ENCODE assay signal across 8 cellular contexts in the genomic region with DNA sequence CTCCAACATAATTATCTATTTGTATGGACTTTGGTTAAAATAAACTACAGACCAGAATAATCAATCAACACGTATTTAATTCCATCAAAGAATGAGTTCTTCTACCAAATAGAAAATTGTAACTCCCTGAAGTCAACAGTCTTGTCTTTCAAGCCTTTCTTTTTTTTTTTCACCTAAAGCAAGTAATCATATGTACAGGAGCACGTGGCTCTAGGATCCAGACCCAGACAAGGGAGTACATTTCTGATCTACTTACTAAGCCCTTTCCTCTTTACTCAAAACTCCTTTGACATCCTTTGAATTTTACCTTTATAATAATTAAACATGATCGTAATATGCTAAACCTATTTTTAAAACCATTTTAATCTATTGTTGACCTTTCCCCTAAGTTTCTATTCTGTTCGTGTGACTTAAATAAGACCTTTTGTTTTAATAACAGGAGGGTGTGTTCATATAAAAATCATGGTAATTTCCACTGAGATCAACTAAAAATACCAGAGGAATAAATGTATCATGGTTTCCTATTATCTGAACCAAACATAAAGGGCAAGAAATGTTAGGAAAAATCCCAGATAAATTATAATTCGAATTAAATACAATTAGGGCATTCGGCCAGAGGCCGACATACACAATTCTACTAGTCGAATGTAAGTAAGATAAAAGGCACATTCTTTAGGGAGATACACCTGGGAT. TPM values are rescaled to one million over a fixed set of nuclear protein-coding genes. Genes with fewer than 3 reads are reported as not detected.
A peak's percentile ranks its signal among the peaks of the same experiment; 100 is the strongest.
DNase-seq lines count a peak whose midpoint lies in the region; ATAC-seq and TF ChIP-seq lines count a peak whose summit lies in the region.

No MANE protein-coding gene starts in this region.

- TF ChIP-seq CTCF in activated B cell treated with CpG ODN at 0.5 μM for 24 hours (IDR thresholded peaks at IDR 0.05) (no peak), foreskin fibroblast (IDR thresholded peaks at IDR 0.05; ENCODE audit: low read depth, low read length) (no peak)

- H3K27ac Mint-ChIP-seq in activated CD8-positive, alpha-beta memory T cell treated with anti-CD3 and anti-CD28 coated beads, Interleukin-2, amount 10 ng/mL, durations not matched to agents 7 days and 5 days = peak overlapping the region; percentile 94
- peak overlapping the region; percentile 88 for H3K27ac Mint-ChIP-seq in activated B cell treated with CpG ODN at 0.5 μM for 24 hours

- peak overlapping the region; percentile 92 for H3K27ac ChIP-seq in stomach smooth muscle (ENCODE audit: low read length)

- CTCF ChIA-PET in activated CD8-positive, alpha-beta memory T cell treated with anti-CD3 and anti-CD28 coated beads, Interleukin-2, amount 10 ng/mL, durations not matched to agents 7 days and 5 days (lab: Charles Lee) = no interaction called here
- CTCF ChIA-PET in activated B cell treated with CpG ODN at 0.5 μM for 24 hours (lab: Charles Lee) = no interaction called here

- no peaks in the 10 kb centered on the region for H3K27me3 ChIP-seq in stomach smooth muscle (ENCODE audit: control insufficient read depth in 1 of 2, insufficient read depth in 2 of 2, low read length in 2 of 2)

- H3K4me1 ChIP-seq in stomach smooth muscle (ENCODE audit: control insufficient read depth, insufficient read depth, low read length) = peaks cover 22% of the 10 kb centered on the region

- DNase-seq in activated CD8-positive, alpha-beta memory T cell treated with anti-CD3 and anti-CD28 coated beads, Interleukin-2, amount 10 ng/mL, durations not matched to agents 7 days and 5 days = no peak
- no peak for DNase-seq in activated CD8-positive, alpha-beta memory T cell treated with anti-CD3 and anti-CD28 coated beads for 24 hours
- DNase-seq in activated B cell treated with CpG ODN at 0.5 μM for 24 hours (no peak), foreskin fibroblast (no peak), NOMO-1 treated with DMSO at 0.1 percent for 48 hours (lab: John Stamatoyannopoulos, UW; ENCODE audit: unreplicated experiment) (no peak)
- no peak for DNase-seq in activated CD4-positive, alpha-beta T cell treated with anti-CD3 and anti-CD28 coated beads, Interleukin-2, amount 50 U/mL, for 4 hours

- intact Hi-C loops in activated B cell treated with CpG ODN at 0.5 μM for 24 hours (cut with micrococcal nuclease) = loop anchor here (2.0 to 10.0 kb wide), 6 partner anchors 51 to 1459 kb away; partner anchors contain the start of genes HMGB1, PAN3 and USPL1

- H3K36me3 ChIP-seq in stomach smooth muscle (ENCODE audit: control insufficient read depth in 2 of 2, insufficient read depth in 2 of 2, low read length in 2 of 2) = no peaks in the 10 kb centered on the region

- no peaks in the 10 kb centered on the region for H3K9me3 ChIP-seq in stomach smooth muscle (ENCODE audit: control insufficient read depth in 2 of 2, low read length in 2 of 2)

- POLR2A ChIA-PET in activated B cell treated with CpG ODN at 0.5 μM for 24 hours (lab: Charles Lee) = no interaction called here

- H3K4me3 ChIP-seq in foreskin fibroblast (ENCODE audit: low read depth in 1 of 2, low read length in 2 of 2) = peak overlapping the region; percentile 65 to 85
- H3K4me3 ChIP-seq in stomach smooth muscle (ENCODE audit: low read length in 2 of 2) = peak overlapping the region; percentile 30 to 83

- ATAC-seq in activated CD8-positive, alpha-beta memory T cell treated with anti-CD3 and anti-CD28 coated beads, Interleukin-2, amount 10 ng/mL, durations not matched to agents 7 days and 5 days = no peak
- ATAC-seq in activated B cell treated with CpG ODN at 0.5 μM for 24 hours (ENCODE audit: low read depth) (no peak), GM21423 (IDR thresholded peaks at IDR 0.05; ENCODE audit: unreplicated experiment) (no peak)

- peak overlapping the region; percentile 77 to 90 for H3K9ac ChIP-seq in stomach smooth muscle (ENCODE audit: low read length in 2 of 2)

- no peaks in the 10 kb centered on the region for H3K9me3 Mint-ChIP-seq in activated CD8-positive, alpha-beta memory T cell treated with anti-CD3 and anti-CD28 coated beads, Interleukin-2, amount 10 ng/mL, durations not matched to agents 7 days and 5 days (ENCODE audit: low read depth)
- H3K9me3 Mint-ChIP-seq in activated B cell treated with CpG ODN at 0.5 μM for 24 hours = no peaks in the 10 kb centered on the region

- H3K27me3 Mint-ChIP-seq in activated CD8-positive, alpha-beta memory T cell treated with anti-CD3 and anti-CD28 coated beads, Interleukin-2, amount 10 ng/mL, durations not matched to agents 7 days and 5 days = no peaks in the 10 kb centered on the region
- H3K27me3 Mint-ChIP-seq in activated B cell treated with CpG ODN at 0.5 μM for 24 hours = no peaks in the 10 kb centered on the region

- peaks cover 8% of the 10 kb centered on the region for H3K36me3 Mint-ChIP-seq in activated CD8-positive, alpha-beta memory T cell treated with anti-CD3 and anti-CD28 coated beads, Interleukin-2, amount 10 ng/mL, durations not matched to agents 7 days and 5 days
- H3K36me3 Mint-ChIP-seq in activated B cell treated with CpG ODN at 0.5 μM for 24 hours (ENCODE audit: low read depth) = peaks cover 17% of the 10 kb centered on the region

- H3K4me1 Mint-ChIP-seq in activated CD8-positive, alpha-beta memory T cell treated with anti-CD3 and anti-CD28 coated beads, Interleukin-2, amount 10 ng/mL, durations not matched to agents 7 days and 5 days = peaks cover 54% of the 10 kb centered on the region
- peaks cover 37% of the 10 kb centered on the region for H3K4me1 Mint-ChIP-seq in activated B cell treated with CpG ODN at 0.5 μM for 24 hours

- peak overlapping the region; percentile 87 for H3K4me3 Mint-ChIP-seq in activated CD8-positive, alpha-beta memory T cell treated with anti-CD3 and anti-CD28 coated beads, Interleukin-2, amount 10 ng/mL, durations not matched to agents 7 days and 5 days
- peak overlapping the region; percentile 91 for H3K4me3 Mint-ChIP-seq in activated B cell treated with CpG ODN at 0.5 μM for 24 hours

RNA-seq across cellular contexts. Expression of gene SLC7A1, which starts 1.7 kb away (rescaled TPM):
- 100 to 1,000 TPM; 101 to 105 TPM for total RNA-seq in activated CD8-positive, alpha-beta memory T cell treated with anti-CD3 and anti-CD28 coated beads, Interleukin-2, amount 10 ng/mL, durations not matched to agents 7 days and 5 days
- total RNA-seq in activated B cell treated with CpG ODN at 0.5 μM for 24 hours = 83.5 and 85.0 TPM in 2 replicates
